10 cellular contexts compared by ENCODE assay signal in the genomic region with DNA sequence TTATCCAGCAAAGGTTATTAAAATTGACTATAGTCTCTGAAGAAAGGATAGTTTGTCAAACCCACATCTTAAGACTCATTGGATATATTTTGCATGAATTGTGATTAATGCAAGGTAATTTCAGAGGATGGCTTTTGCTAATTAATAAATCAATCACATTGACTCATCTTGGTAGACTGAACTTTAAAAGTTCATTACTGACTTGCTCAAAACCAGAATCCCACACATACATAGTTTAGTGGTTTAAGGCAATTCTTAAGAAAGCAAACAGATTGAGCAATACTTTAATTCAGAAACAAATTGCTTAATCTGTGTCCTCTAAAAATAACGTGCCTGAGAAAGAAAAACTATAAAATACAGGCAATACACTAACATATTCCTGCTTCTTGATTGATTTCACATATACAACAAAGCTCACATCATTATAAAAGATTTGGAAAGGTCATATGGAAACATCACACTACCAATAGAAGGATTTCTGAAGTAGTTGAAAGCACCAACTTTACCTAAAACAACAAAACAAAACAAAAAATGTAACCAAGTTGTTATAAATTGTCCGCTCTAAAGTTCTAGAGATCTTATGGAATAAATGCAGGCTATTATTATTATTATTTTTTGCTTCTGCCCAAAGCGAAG.
A peak's percentile ranks its signal among the peaks of the same experiment; 100 is the strongest.
DNase-seq lines count a peak whose midpoint lies in the region; ATAC-seq and TF ChIP-seq lines count a peak whose summit lies in the region.
"Had no signal": no experiment of that assay in that cellular context is flagged by ENCODE, and none has a peak within 500 bp of the region (broad histone marks: within the 10 kb centered on the region; RNA-seq: fewer than 3 reads in every experiment).

No MANE protein-coding gene starts in this region.

- H3K36me3 Mint-ChIP-seq in IgD-negative memory B cell = no peaks in the 10 kb centered on the region
- H3K36me3 Mint-ChIP-seq in naive B cell = no peaks in the 10 kb centered on the region

- H3K4me3 Mint-ChIP-seq in IgD-negative memory B cell (peak overlapping the region in 3 of 4 donors; percentile 78 to 87 (median 86)), naive B cell (peak overlapping the region in 2 of 8 donors; percentile 42 to 83)

- DNase-seq in AML-193 (lab: John Stamatoyannopoulos, UW) (peak; percentile 25 to 55), amniotic epithelial cell (ENCODE audit: low read depth) (peak; percentile 90), naive B cell (no peak), NCI-H1694 treated with DMSO at 0.1 percent for 48 hours (lab: John Stamatoyannopoulos, UW) (no peak), GM20000 (ENCODE audit: low spot score) (no peak), SKM-1 (lab: John Stamatoyannopoulos, UW; ENCODE audit: unreplicated experiment) (no peak)
- DNase-seq: central memory CD4-positive, alpha-beta T cell; substantia nigra had no signal

- peak overlapping the region; percentile 79 to 92 (median 87) for H3K27ac Mint-ChIP-seq in IgD-negative memory B cell
- peak overlapping the region in 5 of 6 donors; percentile 28 to 90 (median 81) for H3K27ac Mint-ChIP-seq in naive B cell

- H3K4me1 Mint-ChIP-seq in IgD-negative memory B cell = peaks cover 63 to 78% (median 68%) of the 10 kb centered on the region in 3 donors
- H3K4me1 Mint-ChIP-seq in naive B cell = peaks cover 48 to 87% (median 76%) of the 10 kb centered on the region in 3 donors

- TF ChIP-seq CTCF in GM20000 (IDR thresholded peaks at IDR 0.05; ENCODE audit: extremely low read depth, missing control alignments) = no peak

- no peaks in the 10 kb centered on the region for H3K27me3 Mint-ChIP-seq in IgD-negative memory B cell
- H3K27me3 Mint-ChIP-seq in naive B cell = no peaks in the 10 kb centered on the region

- ATAC-seq in naive B cell (ENCODE audit: low read depth in 2 of 2) (no peak), GM18519 (IDR thresholded peaks at IDR 0.05; ENCODE audit: low FRiP score, unreplicated experiment) (no peak)

- H3K9me3 Mint-ChIP-seq in IgD-negative memory B cell = no peaks in the 10 kb centered on the region
- no peaks in the 10 kb centered on the region for H3K9me3 Mint-ChIP-seq in naive B cell

Comparison
In these comparisons a context has a peak if more than half of its experiments do, and no peak if none do; other contexts are left out.
1. DNase-seq: peak in AML-193 (2 of 2) and amniotic epithelial cell (single experiment); none in naive B cell (single experiment), NCI-H1694 treated with DMSO at 0.1 percent for 48 hours (single experiment), GM20000 (single experiment) and SKM-1 (single experiment).